ENCODE assay signal across 8 cellular contexts in genomic region chr18:74116628-74117554, GRCh38. TPM values are rescaled to one million over a fixed set of nuclear protein-coding genes. Genes with fewer than 3 reads are reported as not detected.
A peak's percentile ranks its signal among the peaks of the same experiment; 100 is the strongest.
DNase-seq lines count a peak whose midpoint lies in the region; ATAC-seq and TF ChIP-seq lines count a peak whose summit lies in the region.

No MANE protein-coding gene starts in this region.

- no peak for TF ChIP-seq POLR2A in upper lobe of left lung (IDR thresholded peaks at IDR 0.05)

- WGBS in upper lobe of left lung, 2 donors = 42% methylated on average over 9 of the region's 9 CpGs

- no peak overlapping the region for H3K27ac ChIP-seq in upper lobe of left lung

- H3K4me3 ChIP-seq in upper lobe of left lung = no peak overlapping the region

- no peak for TF ChIP-seq EP300 in upper lobe of left lung (IDR thresholded peaks at IDR 0.05)

- H3K36me3 Mint-ChIP-seq in activated naive CD4-positive, alpha-beta T cell treated with anti-CD3 and anti-CD28 coated beads, Interleukin-2, amount 50 U/mL, for 24 hours = peaks cover 5% of the 10 kb centered on the region

- peak overlapping the region; percentile 52 for H3K27ac Mint-ChIP-seq in activated naive CD4-positive, alpha-beta T cell treated with anti-CD3 and anti-CD28 coated beads, Interleukin-2, amount 50 U/mL, for 24 hours

- peak; percentile 86 for TF ChIP-seq CTCF in LNCAP (IDR thresholded peaks at IDR 0.05)
- TF ChIP-seq CTCF in upper lobe of left lung (IDR thresholded peaks at IDR 0.05) = peak; percentile 17 to 61 (median 36)

- no peaks in the 10 kb centered on the region for H3K4me1 ChIP-seq in upper lobe of left lung

- H3K27me3 Mint-ChIP-seq in activated naive CD4-positive, alpha-beta T cell treated with anti-CD3 and anti-CD28 coated beads, Interleukin-2, amount 50 U/mL, for 24 hours = no peaks in the 10 kb centered on the region

- H3K27me3 ChIP-seq in upper lobe of left lung = no peaks in the 10 kb centered on the region

- H3K36me3 ChIP-seq in upper lobe of left lung = no peaks in the 10 kb centered on the region

- H3K9me3 Mint-ChIP-seq in activated naive CD4-positive, alpha-beta T cell treated with anti-CD3 and anti-CD28 coated beads, Interleukin-2, amount 50 U/mL, for 24 hours = peaks cover 5% of the 10 kb centered on the region

- ATAC-seq in upper lobe of left lung (ENCODE audit: low FRiP score in 2 of 2) = peak; percentile 47 to 72

- no peak overlapping the region for H3K4me3 Mint-ChIP-seq in activated naive CD4-positive, alpha-beta T cell treated with anti-CD3 and anti-CD28 coated beads, Interleukin-2, amount 50 U/mL, for 24 hours

- H3K9me3 ChIP-seq in upper lobe of left lung = peaks cover 0 to 6% (median 0%) of the 10 kb centered on the region in 4 donors

- DNase-seq in stimulated activated CD4-positive, alpha-beta T cell treated with anti-CD3 and anti-CD28 coated beads, Interleukin-15, amount 100 ng/mL, for 24 hours = peak; percentile 37
- DNase-seq in stimulated activated CD4-positive, alpha-beta T cell treated with anti-CD3 and anti-CD28 coated beads, Interleukin-1b, Interleukin-23, amount 100 ng/mL, for 48 hours = no peak
- DNase-seq in iPS-NIHi7 (ENCODE audit: extremely low spot score) (peak; percentile 56), upper lobe of left lung (no peak), GDM1 (lab: John Stamatoyannopoulos, UW) (no peak), HPDE6-E6E7 (ENCODE audit: extremely low spot score) (no peak)

- H3K4me1 Mint-ChIP-seq in activated naive CD4-positive, alpha-beta T cell treated with anti-CD3 and anti-CD28 coated beads, Interleukin-2, amount 50 U/mL, for 24 hours = peaks cover 12% of the 10 kb centered on the region

RNA-seq across cellular contexts. Expression of gene FBXO15, which starts 30.7 kb away (rescaled TPM):
- total RNA-seq in upper lobe of left lung = 10 to 100 TPM in 1 of 6 donors, 1 to 10 TPM in 4, under 1 TPM in 1; 0.83 to 11.9 (median 2.6) TPM

RNA-seq across cellular contexts. Expression of gene TIMM21, which starts 31.4 kb away (rescaled TPM):
- total RNA-seq in upper lobe of left lung = 10 to 100 TPM; 13.0 to 48.2 (median 23.3) TPM

Comparison
In these comparisons a context has a peak if more than half of its experiments do, and no peak if none do; other contexts are left out.
1. DNase-seq: peak in stimulated activated CD4-positive, alpha-beta T cell treated with anti-CD3 and anti-CD28 coated beads, Interleukin-15, amount 100 ng/mL, for 24 hours (single experiment) and iPS-NIHi7 (single experiment); none in stimulated activated CD4-positive, alpha-beta T cell treated with anti-CD3 and anti-CD28 coated beads, Interleukin-1b, Interleukin-23, amount 100 ng/mL, for 48 hours (single experiment), upper lobe of left lung (0 of 2), GDM1 (single experiment) and HPDE6-E6E7 (single experiment).